Comparison of ENCODE assay signal across 8 cellular contexts in genomic region chr15:66356069-66356358, GRCh38. TPM values are rescaled to one million over a fixed set of nuclear protein-coding genes. Genes with fewer than 3 reads are reported as not detected.
DNase-seq lines count a peak whose midpoint lies in the region; ATAC-seq and TF ChIP-seq lines count a peak whose summit lies in the region.

No MANE protein-coding gene starts in this region.

- H3K4me3 ChIP-seq in AG10803 (ENCODE audit: low read length) (peak overlapping the region; percentile 92), HCT116 (replicated peaks in 1 of 2; ENCODE audit: low read depth in 1 of 2, low read length in 2 of 2) (peak overlapping the region; percentile 83 to 87), astrocyte of the spinal cord (ENCODE audit: low read depth, low read length) (peak overlapping the region; percentile 88), mucosa of descending colon (peak overlapping the region; percentile 20)

- TSS peak; percentile 83 for BruUV-seq in HCT116 (replicated peaks; lab: Mats Ljungman, UMichigan)

- ATAC-seq in HCT116 = no peak
- no peak for ATAC-seq in mucosa of descending colon
- no peak for ATAC-seq in left colon

- no peaks in the 10 kb centered on the region for H3K9me2 ChIP-seq in HCT116 (ENCODE audit: insufficient read depth)

- H3K4me1 ChIP-seq in HCT116 (ENCODE audit: control insufficient read depth in 1 of 2, insufficient read depth in 2 of 2, low read length in 2 of 2) (peaks cover 17 to 29% of the 10 kb centered on the region in 2 experiments), mucosa of descending colon (ENCODE audit: low read depth) (no peaks in the 10 kb centered on the region)

- in situ Hi-C loops in astrocyte of the spinal cord (cut with HindIII; ENCODE audit: low sequenced_read_pairs) = no loop called here

- H4K20me1 ChIP-seq in HCT116 (ENCODE audit: insufficient read depth) = no peaks in the 10 kb centered on the region

- H3K27me3 ChIP-seq in HCT116 (ENCODE audit: insufficient read depth, low read length) = no peaks in the 10 kb centered on the region

- H3K27ac ChIP-seq in HCT116 (ENCODE audit: low read depth, low read length) = peak overlapping the region; percentile 77

- intact Hi-C loops in HCT116 (cut with micrococcal nuclease) (loop anchor here (5.0 kb wide), 1 partner anchor 141 kb away; the partner anchor contains the start of gene SNAPC5), mucosa of descending colon (cut with DNase I, micrococcal nuclease) (no loop called here), left colon (cut with DNase I, micrococcal nuclease) (no loop called here)

- DNase-seq in AG10803 (ENCODE audit: low read depth) (no peak), HCT116 (ENCODE audit: low read depth, low spot score) (no peak), astrocyte of the spinal cord (ENCODE audit: low read depth, low spot score) (no peak), mucosa of descending colon (no peak), midbrain (lab: John Stamatoyannopoulos, UW) (no peak), mesenteric fat pad (ENCODE audit: low spot score) (no peak), left colon (no peak), DMS53 treated with DMSO at 0.1 percent for 48 hours (lab: John Stamatoyannopoulos, UW; ENCODE audit: unreplicated experiment) (no peak)

- no peak for TF ChIP-seq POLR2A in HCT116 (IDR thresholded peaks at IDR 0.05; ENCODE audit: borderline replicate concordance, extremely low read depth, insufficient read depth, insufficient read length)

- peaks cover 4 to 5% of the 10 kb centered on the region in 2 experiments; a peak in 3 of 4 replicates for H3K36me3 ChIP-seq in HCT116 (ENCODE audit: control insufficient read depth in 1 of 2, insufficient read depth in 2 of 2, low read length in 2 of 2)
- H3K36me3 ChIP-seq in mucosa of descending colon (ENCODE audit: low read depth) = no peaks in the 10 kb centered on the region

- TF ChIP-seq CTCF in AG10803 (conservative IDR thresholded peaks at IDR 0.05; ENCODE audit: low read length) (no peak), HCT116 (IDR thresholded peaks at IDR 0.05 in 2 of 3, conservative IDR thresholded peaks at IDR 0.05 in 1 of 3; ENCODE audit: borderline replicate concordance in 1 of 3, insufficient read depth in 1 of 3, low read depth in 2 of 3, low read length in 2 of 3) (no peak), astrocyte of the spinal cord (IDR thresholded peaks at IDR 0.05; ENCODE audit: low read depth, low read length) (no peak), mucosa of descending colon (IDR thresholded peaks at IDR 0.05) (no peak)

- H3K4me2 ChIP-seq in HCT116 (ENCODE audit: low read length) = peak overlapping the region; percentile 91

- peak overlapping the region; percentile 90 for H3K9ac ChIP-seq in HCT116 (ENCODE audit: low read length)

- CTCF ChIA-PET in HCT116 (lab: Charles Lee) = no interaction called here

- TF ChIP-seq RAD21 in HCT116 (IDR thresholded peaks at IDR 0.05; ENCODE audit: low read depth) = no peak

- H2AFZ ChIP-seq in HCT116 (ENCODE audit: low read depth, low read length, poor library complexity, severe bottlenecking) = no peak overlapping the region

- peaks cover 40% of the 10 kb centered on the region for H3K79me2 ChIP-seq in HCT116 (ENCODE audit: insufficient read depth, low read length)

- RAD21 ChIA-PET in HCT116 (lab: Charles Lee; ENCODE audit: low non-redundant PET in 1 of 2, low total read pairs in 2 of 2, uncharacterized antibody in 2 of 2, unreplicated experiment in 2 of 2) = no interaction called here

- POLR2A ChIA-PET in HCT116 (lab: Charles Lee) = interaction anchor here (0.9 kb wide), 1 partner anchor 31 kb away, joined by 3 read pairs; the partner anchor contains the start of gene MAP2K1

- H3K9me3 ChIP-seq in HCT116 (ENCODE audit: control insufficient read depth in 1 of 2, insufficient read depth in 1 of 2, low read depth in 1 of 2, low read length in 2 of 2) (no peaks in the 10 kb centered on the region), mucosa of descending colon (no peaks in the 10 kb centered on the region)

TF ChIP-seq in HCT116, 20 proteins besides CTCF, POLR2A, EP300 and RAD21:
- TF ChIP-seq SP1 (IDR thresholded peaks at IDR 0.05; ENCODE audit: low read depth) (no peak), TCF7L2 (IDR thresholded peaks at IDR 0.05; ENCODE audit: borderline replicate concordance, extremely low read depth, insufficient read depth, insufficient read length) (no peak)

RNA-seq across cellular contexts. Expression of gene TIPIN, which starts 0.5 kb away (rescaled TPM):
- total RNA-seq in HCT116 (2021; ENCODE audit: unreplicated experiment) = 28.1 TPM
- polyA plus RNA-seq in HCT116 (2012) = 7.9 and 17.1 TPM in 2 replicates
- 1 to 10 TPM; 5.8 to 7.0 (median 5.9) TPM for total RNA-seq in mucosa of descending colon
- 5.3 TPM for total RNA-seq in mesenteric fat pad
- total RNA-seq in left colon = 1 to 10 TPM; 2.6 to 7.8 TPM

RNA-seq across cellular contexts. Expression of gene MAP2K1, which starts 30.7 kb away (rescaled TPM):
- 52.3 TPM for total RNA-seq in HCT116 (2021; ENCODE audit: unreplicated experiment)
- 32.9 and 35.7 TPM in 2 replicates for polyA plus RNA-seq in HCT116 (2012)
- 10 to 100 TPM; 34.4 to 45.3 (median 44.0) TPM for total RNA-seq in mucosa of descending colon
- 75.4 TPM for total RNA-seq in mesenteric fat pad
- 10 to 100 TPM; 44.7 to 45.9 TPM for total RNA-seq in left colon

Comparison
In these comparisons a context has a peak if more than half of its experiments do, and no peak if none do; other contexts are left out.
1. H3K4me3 ChIP-seq: peak in every context shown above with its lines; median percentile 92 in AG10803; 88 in astrocyte of the spinal cord; 85 in HCT116; 20 in mucosa of descending colon.